10 cellular contexts compared by ENCODE assay signal in genomic region chrX:51336584-51336983, GRCh38. TPM values are rescaled to one million over a fixed set of nuclear protein-coding genes. Genes with fewer than 3 reads are reported as not detected.
A peak's percentile ranks its signal among the peaks of the same experiment; 100 is the strongest.
DNase-seq lines count a peak whose midpoint lies in the region; ATAC-seq, FAIRE-seq and TF ChIP-seq lines count a peak whose summit lies in the region.
"Had no signal": no experiment of that assay in that cellular context is flagged by ENCODE, and none has a peak within 500 bp of the region (broad histone marks: within the 10 kb centered on the region; RNA-seq: fewer than 3 reads in every experiment).

No MANE protein-coding gene starts in this region.

- no peak for TF ChIP-seq POLR2A in gastroesophageal sphincter (IDR thresholded peaks at IDR 0.05)

- peak; percentile 79 for ATAC-seq in CD4-positive, alpha-beta T cell (ENCODE audit: poor library complexity)
- ATAC-seq in gastroesophageal sphincter: peak; percentile 34
- ATAC-seq in GM18511 (IDR thresholded peaks at IDR 0.05; ENCODE audit: unreplicated experiment): no peak
- ATAC-seq in HG03571 (IDR thresholded peaks at IDR 0.05; ENCODE audit: unreplicated experiment): no peak

- H3K27me3 Mint-ChIP-seq in CD4-positive, alpha-beta T cell: no peaks in the 10 kb centered on the region
- H3K27me3 Mint-ChIP-seq in activated CD4-positive, alpha-beta T cell treated with anti-CD3 and anti-CD28 coated beads, Interleukin-2, amount 10 ng/mL, durations not matched to agents 7 days and 5 days: peaks cover 9% of the 10 kb centered on the region

- H3K36me3 ChIP-seq in gastroesophageal sphincter: no peaks in the 10 kb centered on the region
- H3K36me3 ChIP-seq: neutrophil had no signal

- H3K9me3 Mint-ChIP-seq in CD4-positive, alpha-beta T cell: no peaks in the 10 kb centered on the region
- no peaks in the 10 kb centered on the region for H3K9me3 Mint-ChIP-seq in activated CD4-positive, alpha-beta T cell treated with anti-CD3 and anti-CD28 coated beads, Interleukin-2, amount 10 ng/mL, durations not matched to agents 7 days and 5 days

- POLR2A ChIA-PET in CD4-positive, alpha-beta T cell (lab: Charles Lee): interaction anchor here (0.6 to 1.1 kb wide), 2 partner anchors 84 to 86 kb away, joined by 3 read pairs; no protein-coding TSS in a partner anchor
- POLR2A ChIA-PET in activated CD4-positive, alpha-beta T cell treated with anti-CD3 and anti-CD28 coated beads, Interleukin-2, amount 10 ng/mL, durations not matched to agents 7 days and 5 days (lab: Charles Lee): no interaction called here

- CTCF ChIA-PET in CD4-positive, alpha-beta T cell (lab: Charles Lee): interaction anchor here (0.6 to 3.3 kb wide), 6 partner anchors 9 to 125 kb away, joined by 3 to 22 read pairs (median 4); no protein-coding TSS in a partner anchor
- CTCF ChIA-PET in activated CD4-positive, alpha-beta T cell treated with anti-CD3 and anti-CD28 coated beads, Interleukin-2, amount 10 ng/mL, durations not matched to agents 7 days and 5 days (lab: Charles Lee): interaction anchor here (1.0 to 1.8 kb wide), 3 partner anchors 17 to 123 kb away, joined by 3 to 4 read pairs (median 3); no protein-coding TSS in a partner anchor

- H3K4me3 ChIP-seq in gastroesophageal sphincter (no peak overlapping the region), retinal pigment epithelial cell (ENCODE audit: low read length) (no peak overlapping the region)

- H3K27ac Mint-ChIP-seq in CD4-positive, alpha-beta T cell: no peak overlapping the region
- no peak overlapping the region for H3K27ac Mint-ChIP-seq in activated CD4-positive, alpha-beta T cell treated with anti-CD3 and anti-CD28 coated beads, Interleukin-2, amount 10 ng/mL, durations not matched to agents 7 days and 5 days

- H3K36me3 Mint-ChIP-seq in CD4-positive, alpha-beta T cell (ENCODE audit: low read depth): no peaks in the 10 kb centered on the region
- no peaks in the 10 kb centered on the region for H3K36me3 Mint-ChIP-seq in activated CD4-positive, alpha-beta T cell treated with anti-CD3 and anti-CD28 coated beads, Interleukin-2, amount 10 ng/mL, durations not matched to agents 7 days and 5 days (ENCODE audit: low read depth)

- intact Hi-C loops in CD4-positive, alpha-beta T cell (cut with DNase I, micrococcal nuclease): loop anchor here (1.0 to 10.0 kb wide), 4 partner anchors 84 to 928 kb away; no protein-coding TSS in a partner anchor

- no peaks in the 10 kb centered on the region for H3K27me3 ChIP-seq in CD4-positive, alpha-beta T cell (ENCODE audit: control insufficient read depth, insufficient read depth, low read length)
- H3K27me3 ChIP-seq in gastroesophageal sphincter: no peaks in the 10 kb centered on the region

- DNase-seq in CD4-positive, alpha-beta T cell: peak in 4 of 10 experiments; percentile 2 to 20 (median 10)
- DNase-seq in GM18507 (ENCODE audit: extremely low spot score, insufficient read length, low read depth) (no peak), M059J (ENCODE audit: low read depth) (peak; percentile 24), retinal pigment epithelial cell (ENCODE audit: low read depth) (peak; percentile 10)
- DNase-seq in activated CD4-positive, alpha-beta T cell treated with anti-CD3 and anti-CD28 coated beads, Interleukin-2, amount 10 ng/mL, durations not matched to agents 7 days and 5 days: peak; percentile 33

- peak; percentile 39 for FAIRE-seq in GM18507 (lab: Jason Lieb, UNC)

- WGBS in gastroesophageal sphincter (ENCODE audit: low coverage in 1 of 2), 2 donors: 5 to 38% methylated on average over 1 to 3 of the region's 3 CpGs

- no peak overlapping the region for H3K4me3 Mint-ChIP-seq in CD4-positive, alpha-beta T cell
- H3K4me3 Mint-ChIP-seq in activated CD4-positive, alpha-beta T cell treated with anti-CD3 and anti-CD28 coated beads, Interleukin-2, amount 10 ng/mL, durations not matched to agents 7 days and 5 days: no peak overlapping the region

- TF ChIP-seq EP300 in gastroesophageal sphincter (IDR thresholded peaks at IDR 0.05): no peak

- H3K4me1 ChIP-seq in gastroesophageal sphincter: no peaks in the 10 kb centered on the region

- no peak overlapping the region for H3K27ac ChIP-seq in CD4-positive, alpha-beta T cell (ENCODE audit: low read depth, low read length)
- no peak overlapping the region for H3K27ac ChIP-seq in gastroesophageal sphincter
- H3K27ac ChIP-seq: neutrophil had no signal

- H3K4me1 Mint-ChIP-seq in CD4-positive, alpha-beta T cell (ENCODE audit: low read depth): no peaks in the 10 kb centered on the region
- H3K4me1 Mint-ChIP-seq in activated CD4-positive, alpha-beta T cell treated with anti-CD3 and anti-CD28 coated beads, Interleukin-2, amount 10 ng/mL, durations not matched to agents 7 days and 5 days: peaks cover 12% of the 10 kb centered on the region

- peak; percentile 58 for TF ChIP-seq CTCF in CD4-positive, alpha-beta T cell (IDR thresholded peaks at IDR 0.05)
- TF ChIP-seq CTCF in gastroesophageal sphincter (IDR thresholded peaks at IDR 0.05): peak; percentile 7 to 66 (median 36)
- TF ChIP-seq CTCF in retinal pigment epithelial cell (conservative IDR thresholded peaks at IDR 0.05; ENCODE audit: low read depth, low read length): peak; percentile 58

- H3K9me3 ChIP-seq in CD4-positive, alpha-beta T cell (ENCODE audit: control insufficient read depth, low read length): no peaks in the 10 kb centered on the region
- H3K9me3 ChIP-seq in gastroesophageal sphincter: no peaks in the 10 kb centered on the region
- H3K9me3 ChIP-seq: neutrophil had no signal

RNA-seq across cellular contexts. Expression of gene NUDT10, which starts 4.0 kb away (rescaled TPM):
- not detected for total RNA-seq in CD4-positive, alpha-beta T cell
- not detected in 2 replicates for total RNA-seq in M059J (2014; rRNA removed; shearing (Covaris generic))
- total RNA-seq in activated CD4-positive, alpha-beta T cell treated with anti-CD3 and anti-CD28 coated beads, Interleukin-2, amount 10 ng/mL, durations not matched to agents 7 days and 5 days: under 1 TPM; 0.15 to 0.25 TPM
- total RNA-seq in gastroesophageal sphincter: 1 to 10 TPM in 3 of 4 donors, under 1 TPM in 1; 0.78 to 5.9 (median 3.5) TPM
- total RNA-seq: T-helper 1 cell treated with Interleukin-12 subunit alpha and Interleukin-12 subunit beta and Interleukin-4 antibody, amounts not matched to agents 30 ng/mL and 1 ng/mL, for 36 hours had no signal

Comparison
In these comparisons a context has a peak if more than half of its experiments do, and no peak if none do; other contexts are left out.
1. ATAC-seq: peak in CD4-positive, alpha-beta T cell (single experiment) and gastroesophageal sphincter (single experiment); none in GM18511 (single experiment) and HG03571 (single experiment).
2. Peak in every context shown above with its lines, with median percentiles within 50 percentile points of each other: CTCF ChIP-seq.